ENCODE assay signal across 20 cellular contexts in the genomic region with DNA sequence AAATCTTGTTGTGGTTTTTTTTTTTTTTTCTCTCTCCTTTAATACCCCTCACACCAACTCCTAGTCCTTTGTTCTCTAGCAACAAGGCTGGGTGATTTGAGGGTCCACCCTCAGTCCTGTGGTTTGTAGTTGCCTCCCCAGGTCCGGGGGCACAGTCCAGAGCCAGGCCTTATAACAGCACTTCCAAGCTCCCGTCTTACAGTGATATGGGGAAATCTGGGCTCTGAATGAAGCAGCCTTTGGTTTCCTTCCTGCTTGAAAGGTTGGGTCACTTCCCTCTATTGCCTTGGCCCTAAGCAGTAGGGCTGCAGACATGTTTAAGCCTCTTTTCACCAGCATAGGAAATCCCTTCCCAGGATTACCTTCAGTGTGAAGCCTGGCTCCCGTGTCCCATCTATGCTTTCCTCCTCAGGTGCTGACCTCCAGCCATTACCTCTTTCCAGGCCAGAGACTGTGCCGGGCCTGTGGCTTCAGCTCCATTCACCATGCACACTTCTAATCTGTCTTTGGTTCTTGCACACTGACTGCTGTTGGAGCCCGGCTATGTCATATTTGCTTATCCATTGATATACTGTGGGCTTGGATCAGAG. TPM values are rescaled to one million over a fixed set of nuclear protein-coding genes. Genes with fewer than 3 reads are reported as not detected.
"Had no signal": no experiment of that assay in that cellular context is flagged by ENCODE, and none has a peak within 500 bp of the region (broad histone marks: within the 10 kb centered on the region; RNA-seq: fewer than 3 reads in every experiment).

No MANE protein-coding gene starts in this region.

- H3K79me2 ChIP-seq: hepatocyte had no signal

- H3K36me3 ChIP-seq: esophagus muscularis mucosa, tibial artery, vagina had no signal

- H3K4me2 ChIP-seq: hepatocyte had no signal

- H3K9me3 ChIP-seq: esophagus muscularis mucosa, tibial artery, vagina had no signal

- DNase-seq: activated CD4-positive, alpha-beta T cell treated with anti-CD3 and anti-CD28 coated beads, Interleukin-2, amount 10 ng/mL, durations not matched to agents 24 days and 14 days; activated CD4-positive, CD25-positive, alpha-beta regulatory T cell; activated CD8-positive, alpha-beta memory T cell treated with anti-CD3 and anti-CD28 coated beads, Interleukin-2, amount 50 U/mL, for 48 hours; activated CD8-positive, alpha-beta T cell treated with anti-CD3 and anti-CD28 coated beads, Interleukin-2, amount 10 ng/mL, durations not matched to agents 7 days and 5 days; activated gamma-delta T cell; activated T-cell treated with anti-CD3 and anti-CD28 coated beads, Interleukin-2, amount 50 U/mL, for 72 hours; amniotic stem cell; caudate nucleus; islet precursor cell; naive B cell; stimulated activated CD4-positive, alpha-beta T cell treated with anti-CD3 and anti-CD28 coated beads, Interleukin-2, amount 100 ng/mL, for 48 hours; stimulated activated naive B cell treated with anti-CD40 and anti-IgM and Interleukin-4, amounts not matched to agents 10 μg/mL and 1 μg/mL and 100 μg/mL, for 72 hours had no signal

- H3K4me3 ChIP-seq: esophagus muscularis mucosa, hepatocyte, tibial artery, vagina had no signal

- H3K27ac ChIP-seq: esophagus muscularis mucosa, hepatocyte, tibial artery, vagina had no signal

- ATAC-seq: activated CD8-positive, alpha-beta T cell treated with anti-CD3 and anti-CD28 coated beads, Interleukin-2, amount 10 ng/mL, durations not matched to agents 7 days and 5 days; activated T-cell treated with anti-CD3 and anti-CD28 coated beads, Interleukin-2, amount 50 U/mL, for 72 hours; stimulated activated naive B cell treated with anti-CD40 and anti-IgM and Interleukin-4, amounts not matched to agents 10 μg/mL and 1 μg/mL and 100 μg/mL, for 72 hours had no signal

- H3K27me3 ChIP-seq: esophagus muscularis mucosa, hepatocyte, tibial artery, vagina had no signal

- H2AFZ ChIP-seq: hepatocyte had no signal

- FAIRE-seq: colon had no signal

RNA-seq across cellular contexts. Expression of a gene that starts 21.2 kb away (rescaled TPM):
- total RNA-seq: activated CD4-positive, alpha-beta T cell treated with anti-CD3 and anti-CD28 coated beads, Interleukin-2, amount 10 ng/mL, durations not matched to agents 24 days and 14 days; activated CD8-positive, alpha-beta T cell treated with anti-CD3 and anti-CD28 coated beads, Interleukin-2, amount 10 ng/mL, durations not matched to agents 7 days and 5 days; activated T-cell treated with anti-CD3 and anti-CD28 coated beads, Interleukin-2, amount 50 U/mL, for 72 hours; esophagus muscularis mucosa; glomerular endothelial cell; hepatocyte; lung microvascular endothelial cell; mononuclear cell; vagina had no signal
